In genomic region chr9:136790640-136791465, GRCh38 we compare ENCODE assay signal across 1 cellular context.
TF ChIP-seq lines count a peak whose summit lies in the region.

Gene TMEM141, plus strand, starts transcription at chr9:136791344. Its CDS starts 27 bp downstream, at chr9:136791371.

TF ChIP-seq in H1, 55 proteins besides CTCF, POLR2A, EP300 and RAD21 (continued from another document):
- no peak for TF ChIP-seq ATF3 (IDR thresholded peaks at IDR 0.05; ENCODE audit: insufficient read depth, low read depth, low read length)
- TF ChIP-seq POLR2AphosphoS5 (IDR thresholded peaks at IDR 0.05; ENCODE audit: low read depth, low read length) = peak; percentile 6; the same call in 1 of the 2 replicates
- TF ChIP-seq TAF1 (IDR thresholded peaks at IDR 0.05; ENCODE audit: low read depth, low read length) = peak; percentile 5; the same call in 1 of the 2 replicates
